In genomic region chr12:8624750-8625149, GRCh38 we compare ENCODE assay signal across 17 cellular contexts. TPM values are rescaled to one million over a fixed set of nuclear protein-coding genes. Genes with fewer than 3 reads are reported as not detected.
"Had no signal": no experiment of that assay in that cellular context is flagged by ENCODE, and none has a peak within 500 bp of the region (broad histone marks: within the 10 kb centered on the region; RNA-seq: fewer than 3 reads in every experiment).

No MANE protein-coding gene starts in this region.

RNA-seq across cellular contexts. Expression of gene AICDA, which starts 12.1 kb away (rescaled TPM):
- total RNA-seq: kidney; left colon; left lobe of liver; left ventricle myocardium inferior; left ventricle myocardium superior; lower leg skin; lung microvascular endothelial cell; mammary epithelial cell; mesenteric fat pad; mesothelial cell of epicardium; mononuclear cell; mucosa of descending colon; naive thymus-derived CD4-positive, alpha-beta T cell had no signal
- polyA plus RNA-seq: hepatocyte; immature natural killer cell; keratinocyte; liver; mammary epithelial cell; naive thymus-derived CD4-positive, alpha-beta T cell had no signal

RNA-seq across cellular contexts. Expression of gene MFAP5, which starts 37.9 kb away (rescaled TPM):
- total RNA-seq: left lobe of liver; lung microvascular endothelial cell; mononuclear cell; naive thymus-derived CD4-positive, alpha-beta T cell had no signal
- polyA plus RNA-seq: immature natural killer cell; naive thymus-derived CD4-positive, alpha-beta T cell had no signal
